15 cellular contexts compared by ENCODE assay signal in the genomic region with DNA sequence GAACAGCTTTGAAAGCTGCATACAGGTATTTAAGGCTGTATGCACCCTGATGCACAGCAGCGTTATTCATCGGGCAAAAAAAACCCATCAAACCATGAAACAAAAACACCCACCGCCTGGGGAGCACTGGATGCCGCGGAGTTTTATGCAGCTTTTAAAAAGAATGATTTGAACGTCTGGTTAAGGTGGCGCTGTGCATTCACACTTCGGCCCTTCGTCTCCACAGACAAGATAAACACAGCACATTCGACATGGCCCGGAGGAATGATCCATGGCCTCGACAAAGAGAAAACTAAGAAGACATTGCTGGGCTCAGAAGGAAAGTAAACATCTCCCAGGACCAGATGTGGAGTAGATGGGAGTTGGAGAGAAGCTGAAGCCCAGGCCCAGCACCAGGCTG. TPM values are rescaled to one million over a fixed set of nuclear protein-coding genes. Genes with fewer than 3 reads are reported as not detected.
A peak's percentile ranks its signal among the peaks of the same experiment; 100 is the strongest.
DNase-seq lines count a peak whose midpoint lies in the region; ATAC-seq and TF ChIP-seq lines count a peak whose summit lies in the region.
"Had no signal": no experiment of that assay in that cellular context is flagged by ENCODE, and none has a peak within 500 bp of the region (broad histone marks: within the 10 kb centered on the region; RNA-seq: fewer than 3 reads in every experiment).

No MANE protein-coding gene starts in this region.

- no peak for ATAC-seq in GM21717 (IDR thresholded peaks at IDR 0.05; ENCODE audit: unreplicated experiment)
- ATAC-seq: activated T-cell treated with anti-CD3 and anti-CD28 coated beads, Interleukin-2, amount 50 U/mL, for 72 hours; heart right ventricle had no signal

- no peak for TF ChIP-seq POLR2A in erythroblast (IDR thresholded peaks at IDR 0.05; ENCODE audit: low read length)

- DNase-seq in EH (ENCODE audit: low read depth), result peak; percentile 30
- DNase-seq in HuH-7.5 (ENCODE audit: low spot score), result peak; percentile 42
- DNase-seq in brain pericyte (ENCODE audit: low read depth, low spot score), result peak; percentile 42
- peak; percentile 9 for DNase-seq in myocyte (ENCODE audit: low read depth)
- no peak for DNase-seq in erythroblast (lab: John Stamatoyannopoulos, UW)
- DNase-seq in effector CD8-positive, alpha-beta T cell (lab: John Stamatoyannopoulos, UW), result no peak
- DNase-seq: activated CD4-positive, alpha-beta T cell treated with anti-CD3 and anti-CD28 coated beads for 48 hours; activated T-cell treated with anti-CD3 and anti-CD28 coated beads, Interleukin-2, amount 50 U/mL, for 72 hours; anterior cingulate cortex; COR-L47; heart right ventricle; NCI-H187; stimulated activated CD4-positive, alpha-beta T cell treated with anti-CD3 and anti-CD28 coated beads, Interleukin-12 subunit alpha, Interleukin-12 subunit beta, amount 100 ng/mL, for 4 hours; SW 1271 had no signal

RNA-seq across cellular contexts. Expression of gene GAL, which starts 40.8 kb away (rescaled TPM):
- not detected in 2 replicates for total RNA-seq in myocyte
- polyA plus RNA-seq in myocyte (2012), result 0.39 TPM

Comparison
In these comparisons a context has a peak if more than half of its experiments do, and no peak if none do; other contexts are left out.
1. DNase-seq: peak in EH (single experiment), HuH-7.5 (single experiment), brain pericyte (single experiment) and myocyte (single experiment); none in erythroblast (0 of 2) and effector CD8-positive, alpha-beta T cell (single experiment).